ENCODE assay signal across 1 cellular context in genomic region chr19:12773571-12773970, GRCh38.
TF ChIP-seq lines count a peak whose summit lies in the region.

No MANE protein-coding gene starts in this region.

TF ChIP-seq in K562, 482 proteins besides CTCF, POLR2A, EP300 and RAD21:
- TF ChIP-seq MED1 (CRISPR knock-in tag; IDR thresholded peaks at IDR 0.05; ENCODE audit: borderline replicate concordance) (no peak), TFAP4 (CRISPR knock-in tag; IDR thresholded peaks at IDR 0.05; ENCODE audit: borderline replicate concordance) (no peak), TAF1 (IDR thresholded peaks at IDR 0.05; ENCODE audit: control insufficient read depth, extremely low read depth, insufficient read depth, low read length, severe bottlenecking) (no peak), TRIM24 (IDR thresholded peaks at IDR 0.05) (no peak), ARNT (IDR thresholded peaks at IDR 0.05) (no peak)
- TF ChIP-seq, protein P1, sequence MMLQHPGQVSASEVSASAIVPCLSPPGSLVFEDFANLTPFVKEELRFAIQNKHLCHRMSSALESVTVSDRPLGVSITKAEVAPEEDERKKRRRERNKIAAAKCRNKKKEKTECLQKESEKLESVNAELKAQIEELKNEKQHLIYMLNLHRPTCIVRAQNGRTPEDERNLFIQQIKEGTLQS (IDR thresholded peaks at IDR 0.05) = peak; percentile 65
- TF ChIP-seq, protein P1 (CRISPR knock-in tag; conservative IDR thresholded peaks at IDR 0.05) = no peak
